Comparison of ENCODE assay signal across 8 cellular contexts in the genomic region with DNA sequence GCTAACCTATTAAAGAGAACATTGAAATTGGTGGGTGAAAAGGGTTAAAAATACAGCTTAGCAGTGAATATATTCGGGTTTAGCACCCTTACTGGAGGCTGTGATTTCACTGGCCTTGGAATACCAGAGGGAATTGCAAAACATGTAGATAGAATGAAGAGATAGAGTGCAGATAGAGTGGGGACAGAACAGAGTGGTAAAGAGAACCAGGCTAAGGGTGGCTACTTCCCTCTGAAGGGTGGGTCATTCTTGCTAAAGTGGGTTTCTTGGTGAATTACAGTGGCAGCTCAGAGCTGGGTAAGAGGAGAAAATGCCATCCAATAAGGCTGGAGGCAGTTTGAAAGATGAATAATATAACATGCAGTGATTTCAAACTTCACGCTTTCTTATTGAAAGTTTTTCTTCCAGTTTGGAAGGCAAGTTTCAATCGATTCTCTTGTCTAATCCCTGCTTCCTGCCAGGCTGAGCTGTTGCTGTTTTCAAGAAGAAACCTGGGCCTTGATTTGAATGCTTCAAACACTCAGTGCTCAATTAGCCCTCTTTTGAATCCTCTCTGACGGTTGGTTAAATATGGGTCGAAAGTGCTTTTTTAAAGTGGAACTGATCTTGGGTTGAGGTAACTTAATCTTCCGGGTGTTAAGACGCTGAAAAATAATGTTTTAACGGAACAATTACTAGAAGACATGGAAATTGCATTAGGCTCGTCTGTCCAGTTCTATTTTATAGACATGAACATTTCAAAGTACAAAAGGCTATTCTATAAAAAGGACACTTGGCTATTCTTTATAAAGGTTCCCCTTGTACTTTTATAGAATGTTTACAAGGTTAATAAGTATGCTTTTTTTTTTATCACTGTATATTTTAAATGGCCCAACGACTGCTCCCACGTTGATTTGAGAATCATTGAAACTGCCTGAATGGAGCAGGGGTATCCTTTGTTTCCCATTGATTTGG.
DNase-seq lines count a peak whose midpoint lies in the region; ATAC-seq and TF ChIP-seq lines count a peak whose summit lies in the region.

No MANE protein-coding gene starts in this region.

- no peak for DNase-seq in activated T-cell treated with anti-CD3 and anti-CD28 coated beads, Interleukin-2, amount 50 U/mL, for 4 hours
- no peak for DNase-seq in activated T-cell treated with anti-CD3 and anti-CD28 coated beads, Interleukin-2, amount 50 U/mL, for 1 hour
- no peak for DNase-seq in activated naive CD4-positive, alpha-beta T cell treated with anti-CD3 and anti-CD28 coated beads, Interleukin-2, amount 50 U/mL, for 72 hours (ENCODE audit: low spot score in 2 of 2)
- DNase-seq in right lobe of liver: no peak
- DNase-seq in vagina (ENCODE audit: extremely low spot score in 2 of 2): no peak
- DNase-seq in stimulated activated CD4-positive, alpha-beta T cell treated with anti-CD3 and anti-CD28 coated beads, Interleukin-4, amount 100 ng/mL, for 24 hours: no peak
- no peak for DNase-seq in AG20443 (ENCODE audit: low spot score)

- WGBS in right lobe of liver (ENCODE audit: insufficient coverage, low coverage, low lambda C conversion rate, missing lambda C conversion rate): 16% methylated on average over 11 of the region's 11 CpGs

- TF ChIP-seq CTCF in right lobe of liver (IDR thresholded peaks at IDR 0.05) (no peak), vagina (IDR thresholded peaks at IDR 0.05) (no peak)

- no peaks in the 10 kb centered on the region for H3K9me3 Mint-ChIP-seq in activated T-cell treated with anti-CD3 and anti-CD28 coated beads, Interleukin-2, amount 50 U/mL, for 4 hours
- H3K9me3 Mint-ChIP-seq in activated naive CD4-positive, alpha-beta T cell treated with anti-CD3 and anti-CD28 coated beads, Interleukin-2, amount 50 U/mL, for 72 hours: no peaks in the 10 kb centered on the region

- H3K4me3 Mint-ChIP-seq in activated T-cell treated with anti-CD3 and anti-CD28 coated beads, Interleukin-2, amount 50 U/mL, for 4 hours: peak overlapping the region; percentile 62

- H3K4me1 ChIP-seq in right lobe of liver: peaks cover 0 to 57% (median 24%) of the 10 kb centered on the region in 4 donors
- peaks cover 40% of the 10 kb centered on the region for H3K4me1 ChIP-seq in vagina

- ATAC-seq in activated T-cell treated with anti-CD3 and anti-CD28 coated beads, Interleukin-2, amount 50 U/mL, for 4 hours: no peak
- ATAC-seq in HG03521 (IDR thresholded peaks at IDR 0.05; ENCODE audit: unreplicated experiment): peak; percentile 42
- no peak for ATAC-seq in activated naive CD4-positive, alpha-beta T cell treated with anti-CD3 and anti-CD28 coated beads, Interleukin-2, amount 50 U/mL, for 72 hours
- peak; percentile 59 to 69 (median 62) for ATAC-seq in right lobe of liver

- H3K36me3 Mint-ChIP-seq in activated T-cell treated with anti-CD3 and anti-CD28 coated beads, Interleukin-2, amount 50 U/mL, for 4 hours (ENCODE audit: insufficient read depth): no peaks in the 10 kb centered on the region
- H3K36me3 Mint-ChIP-seq in activated naive CD4-positive, alpha-beta T cell treated with anti-CD3 and anti-CD28 coated beads, Interleukin-2, amount 50 U/mL, for 72 hours: no peaks in the 10 kb centered on the region

- intact Hi-C loops in right lobe of liver (cut with DNase I) (no loop called here), vagina (cut with DNase I) (no loop called here)

- peak overlapping the region in 2 of 3 donors; percentile 8 to 10 for H3K4me3 ChIP-seq in right lobe of liver
- H3K4me3 ChIP-seq in vagina: peak overlapping the region in 1 of 2 donors; percentile 13

- H3K27ac Mint-ChIP-seq in activated naive CD4-positive, alpha-beta T cell treated with anti-CD3 and anti-CD28 coated beads, Interleukin-2, amount 50 U/mL, for 72 hours: peak overlapping the region; percentile 55 to 86

- TF ChIP-seq POLR2A in right lobe of liver (IDR thresholded peaks at IDR 0.05): no peak
- TF ChIP-seq POLR2A in vagina (IDR thresholded peaks at IDR 0.05): no peak

- H3K4me1 Mint-ChIP-seq in activated T-cell treated with anti-CD3 and anti-CD28 coated beads, Interleukin-2, amount 50 U/mL, for 4 hours (ENCODE audit: low read depth): peaks cover 64% of the 10 kb centered on the region

- H3K27ac ChIP-seq in right lobe of liver (peak overlapping the region; percentile 61 to 91 (median 81)), vagina (peak overlapping the region; percentile 85)

- H3K36me3 ChIP-seq in right lobe of liver: no peaks in the 10 kb centered on the region
- H3K36me3 ChIP-seq in vagina: no peaks in the 10 kb centered on the region

- H3K9me3 ChIP-seq in right lobe of liver (no peaks in the 10 kb centered on the region), vagina (no peaks in the 10 kb centered on the region)

- H3K27me3 ChIP-seq in right lobe of liver: no peaks in the 10 kb centered on the region
- no peaks in the 10 kb centered on the region for H3K27me3 ChIP-seq in vagina

- H3K27me3 Mint-ChIP-seq in activated T-cell treated with anti-CD3 and anti-CD28 coated beads, Interleukin-2, amount 50 U/mL, for 4 hours (ENCODE audit: low read depth): no peaks in the 10 kb centered on the region

Comparison
In these comparisons a context has a peak if more than half of its experiments do, and no peak if none do; other contexts are left out.
1. ATAC-seq: peak in HG03521 (single experiment) and right lobe of liver (4 of 4); none in activated T-cell treated with anti-CD3 and anti-CD28 coated beads, Interleukin-2, amount 50 U/mL, for 4 hours (0 of 2) and activated naive CD4-positive, alpha-beta T cell treated with anti-CD3 and anti-CD28 coated beads, Interleukin-2, amount 50 U/mL, for 72 hours (0 of 2).